ENCODE assay signal across 8 cellular contexts in the genomic region with DNA sequence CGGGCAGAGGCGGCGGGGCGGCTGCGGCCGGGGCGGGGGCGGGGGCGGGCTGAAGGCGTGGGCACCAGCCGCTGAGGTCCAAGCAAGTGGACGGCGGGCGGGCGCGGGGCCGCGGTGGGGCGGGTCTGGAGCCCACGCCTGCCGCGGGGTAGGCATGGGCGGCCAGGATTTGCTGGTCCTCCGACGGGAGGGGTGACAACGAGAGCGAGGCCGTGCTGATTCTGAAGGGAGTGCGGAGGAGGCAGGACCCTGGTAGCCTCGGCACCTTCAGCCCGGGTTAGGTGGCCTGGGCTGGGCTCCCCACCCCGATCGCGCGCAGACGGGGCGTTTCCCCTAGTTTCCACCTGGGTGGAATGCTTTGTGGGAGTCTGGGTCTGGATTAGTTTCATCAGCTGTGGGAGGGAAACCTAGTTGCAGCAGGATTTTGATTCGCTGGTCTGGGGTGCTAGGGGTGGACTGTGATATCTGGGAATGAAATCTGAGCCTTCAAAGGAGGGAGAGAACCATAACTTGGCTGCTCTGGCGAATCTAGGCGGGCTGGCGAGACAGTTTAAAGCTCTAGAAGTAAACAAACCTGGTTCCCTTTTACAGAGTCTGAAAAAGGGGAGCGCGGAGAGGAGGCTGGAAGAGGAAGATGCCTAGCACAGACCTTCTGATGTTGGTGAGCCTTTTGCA. TPM values are rescaled to one million over a fixed set of nuclear protein-coding genes. Genes with fewer than 3 reads are reported as not detected.
DNase-seq lines count a peak whose midpoint lies in the region; ATAC-seq and TF ChIP-seq lines count a peak whose summit lies in the region.

No MANE protein-coding gene starts in this region.

- H3K36me3 ChIP-seq in neural cell (ENCODE audit: insufficient read depth, low read length) (no peaks in the 10 kb centered on the region), testis (ENCODE audit: low read depth, missing control alignments) (no peaks in the 10 kb centered on the region)

- no peaks in the 10 kb centered on the region for H3F3A ChIP-seq in neural cell (ENCODE audit: insufficient read depth, low read length, poor library complexity, severe bottlenecking)

- H3K9ac ChIP-seq in neural cell (ENCODE audit: low read length), result peak overlapping the region; percentile 74

- peaks cover 44% of the 10 kb centered on the region for H3K4me1 Mint-ChIP-seq in activated naive CD4-positive, alpha-beta T cell treated with anti-CD3 and anti-CD28 coated beads for 36 hours (ENCODE audit: low read depth)

- H3K9me3 ChIP-seq in neural cell (ENCODE audit: low read length), result no peaks in the 10 kb centered on the region
- H3K9me3 ChIP-seq in testis, result no peaks in the 10 kb centered on the region

- peaks cover 26% of the 10 kb centered on the region for H3K79me2 ChIP-seq in neural cell (replicated peaks; ENCODE audit: insufficient read depth, low read length)

- H4K20me1 ChIP-seq in neural cell (ENCODE audit: insufficient read depth), result no peaks in the 10 kb centered on the region

- TF ChIP-seq CTCF in foreskin fibroblast (IDR thresholded peaks at IDR 0.05; ENCODE audit: low read depth, low read length) (no peak), neural cell (IDR thresholded peaks at IDR 0.05; ENCODE audit: poor library complexity, severe bottlenecking) (no peak), testis (IDR thresholded peaks at IDR 0.05) (no peak)

- no peak for TF ChIP-seq POLR2A in testis (IDR thresholded peaks at IDR 0.05)

- H3K4me2 ChIP-seq in neural cell (ENCODE audit: low read length), result peak overlapping the region; percentile 63

- H3K27ac ChIP-seq in neural cell (ENCODE audit: low read length) (peak overlapping the region; percentile 0), testis (peak overlapping the region; percentile 88 to 95)

- no peaks in the 10 kb centered on the region for H3K27me3 ChIP-seq in neural cell (ENCODE audit: insufficient read depth, low read depth, low read length)
- H3K27me3 ChIP-seq in testis, result no peaks in the 10 kb centered on the region

- H3K4me3 ChIP-seq in foreskin fibroblast (ENCODE audit: low read depth in 1 of 2, low read length in 2 of 2), result peak overlapping the region; percentile 64 to 89
- H3K4me3 ChIP-seq in neural cell (ENCODE audit: low read length), result peak overlapping the region; percentile 95
- peak overlapping the region; percentile 84 to 86 for H3K4me3 ChIP-seq in testis

- DNase-seq in COLO668 (lab: John Stamatoyannopoulos, UW; ENCODE audit: unreplicated experiment) (peak; percentile 29), HS-27A (ENCODE audit: low read depth) (peak; percentile 51), RPMI7951 (ENCODE audit: low read depth) (peak; percentile 91), foreskin fibroblast (peak; percentile 83 to 93), testis (peak; percentile 74)
- peak; percentile 43 for DNase-seq in activated naive CD4-positive, alpha-beta T cell treated with anti-CD3 and anti-CD28 coated beads for 36 hours

- CTCF ChIA-PET in activated naive CD4-positive, alpha-beta T cell treated with anti-CD3 and anti-CD28 coated beads for 36 hours (lab: Charles Lee), result interaction anchor here (0.6 to 2.8 kb wide), 6 partner anchors 32 to 239 kb away, joined by 3 to 40 read pairs (median 4); no protein-coding TSS in a partner anchor

- intact Hi-C loops in activated naive CD4-positive, alpha-beta T cell treated with anti-CD3 and anti-CD28 coated beads for 36 hours (cut with micrococcal nuclease), result loop anchor here (1.0 to 10.0 kb wide), 3 partner anchors 16 to 412 kb away; a partner anchor contains a TSS
- intact Hi-C loops in testis (cut with DNase I; ENCODE audit: low total_unique reads), result loop anchor here (5.0 kb wide), 1 partner anchor 61 kb away; no protein-coding TSS in a partner anchor

- no peak for TF ChIP-seq EP300 in neural cell (conservative IDR thresholded peaks at IDR 0.05; ENCODE audit: poor library complexity, severe bottlenecking)

- peak overlapping the region; percentile 69 for H2AFZ ChIP-seq in neural cell (ENCODE audit: low read depth, low read length)

- peaks cover 13% of the 10 kb centered on the region for H3K4me1 ChIP-seq in testis

- H3K27me3 Mint-ChIP-seq in activated naive CD4-positive, alpha-beta T cell treated with anti-CD3 and anti-CD28 coated beads for 36 hours (ENCODE audit: low read depth), result no peaks in the 10 kb centered on the region

- H3K9me2 ChIP-seq in neural cell (ENCODE audit: insufficient read depth, low read length), result no peaks in the 10 kb centered on the region

- no peaks in the 10 kb centered on the region for H3K9me3 Mint-ChIP-seq in activated naive CD4-positive, alpha-beta T cell treated with anti-CD3 and anti-CD28 coated beads for 36 hours

- peaks cover 12% of the 10 kb centered on the region for H3K36me3 Mint-ChIP-seq in activated naive CD4-positive, alpha-beta T cell treated with anti-CD3 and anti-CD28 coated beads for 36 hours (ENCODE audit: low read depth)

- no peak for TF ChIP-seq RAD21 in neural cell (conservative IDR thresholded peaks at IDR 0.05)

- peak overlapping the region; percentile 82 for H3K4me3 Mint-ChIP-seq in activated naive CD4-positive, alpha-beta T cell treated with anti-CD3 and anti-CD28 coated beads for 36 hours

- peak; percentile 43 for ATAC-seq in GM19463 (IDR thresholded peaks at IDR 0.05; ENCODE audit: unreplicated experiment)

- 1 to 3% methylated on average over 15 to 43 of the region's 43 CpGs for WGBS in testis, 2 donors

- H3K27ac Mint-ChIP-seq in activated naive CD4-positive, alpha-beta T cell treated with anti-CD3 and anti-CD28 coated beads for 36 hours, result peak overlapping the region; percentile 68

TF ChIP-seq in neural cell, 6 proteins besides CTCF, POLR2A, EP300 and RAD21:
- TF ChIP-seq, protein P1, sequence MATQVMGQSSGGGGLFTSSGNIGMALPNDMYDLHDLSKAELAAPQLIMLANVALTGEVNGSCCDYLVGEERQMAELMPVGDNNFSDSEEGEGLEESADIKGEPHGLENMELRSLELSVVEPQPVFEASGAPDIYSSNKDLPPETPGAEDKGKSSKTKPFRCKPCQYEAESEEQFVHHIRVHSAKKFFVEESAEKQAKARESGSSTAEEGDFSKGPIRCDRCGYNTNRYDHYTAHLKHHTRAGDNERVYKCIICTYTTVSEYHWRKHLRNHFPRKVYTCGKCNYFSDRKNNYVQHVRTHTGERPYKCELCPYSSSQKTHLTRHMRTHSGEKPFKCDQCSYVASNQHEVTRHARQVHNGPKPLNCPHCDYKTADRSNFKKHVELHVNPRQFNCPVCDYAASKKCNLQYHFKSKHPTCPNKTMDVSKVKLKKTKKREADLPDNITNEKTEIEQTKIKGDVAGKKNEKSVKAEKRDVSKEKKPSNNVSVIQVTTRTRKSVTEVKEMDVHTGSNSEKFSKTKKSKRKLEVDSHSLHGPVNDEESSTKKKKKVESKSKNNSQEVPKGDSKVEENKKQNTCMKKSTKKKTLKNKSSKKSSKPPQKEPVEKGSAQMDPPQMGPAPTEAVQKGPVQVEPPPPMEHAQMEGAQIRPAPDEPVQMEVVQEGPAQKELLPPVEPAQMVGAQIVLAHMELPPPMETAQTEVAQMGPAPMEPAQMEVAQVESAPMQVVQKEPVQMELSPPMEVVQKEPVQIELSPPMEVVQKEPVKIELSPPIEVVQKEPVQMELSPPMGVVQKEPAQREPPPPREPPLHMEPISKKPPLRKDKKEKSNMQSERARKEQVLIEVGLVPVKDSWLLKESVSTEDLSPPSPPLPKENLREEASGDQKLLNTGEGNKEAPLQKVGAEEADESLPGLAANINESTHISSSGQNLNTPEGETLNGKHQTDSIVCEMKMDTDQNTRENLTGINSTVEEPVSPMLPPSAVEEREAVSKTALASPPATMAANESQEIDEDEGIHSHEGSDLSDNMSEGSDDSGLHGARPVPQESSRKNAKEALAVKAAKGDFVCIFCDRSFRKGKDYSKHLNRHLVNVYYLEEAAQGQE (IDR thresholded peaks at IDR 0.05; ENCODE audit: borderline replicate concordance), result no peak
- peak; percentile 35 for TF ChIP-seq MXI1 (conservative IDR thresholded peaks at IDR 0.05; ENCODE audit: poor library complexity, severe bottlenecking)
- peak; percentile 17 for TF ChIP-seq POLR2AphosphoS5 (IDR thresholded peaks at IDR 0.05)
- no peak for TF ChIP-seq SMC3 (conservative IDR thresholded peaks at IDR 0.05; ENCODE audit: poor library complexity)

RNA-seq across cellular contexts. Expression of a gene that starts 0.6 kb away (rescaled TPM):
- 14.1 and 23.0 TPM in 2 replicates for total RNA-seq in RPMI7951 (2014; rRNA removed; shearing (Covaris generic))
- total RNA-seq in activated naive CD4-positive, alpha-beta T cell treated with anti-CD3 and anti-CD28 coated beads for 36 hours, result 10 to 100 TPM; 14.8 to 17.2 TPM
- polyA plus RNA-seq in neural cell, result 32.7 and 33.4 TPM in 2 replicates
- polyA minus RNA-seq in neural cell, result 45.0 and 52.1 TPM in 2 replicates
- 10 to 100 TPM; 64.2 to 70.1 TPM for total RNA-seq in testis
- 38.5 TPM for polyA plus RNA-seq in testis (ENCODE audit: insufficient read depth, low read depth, low replicate concordance)

RNA-seq across cellular contexts. Expression of a gene that starts 31.2 kb away (rescaled TPM):
- total RNA-seq in RPMI7951 (2014; rRNA removed; shearing (Covaris generic)), result not detected in 2 replicates
- total RNA-seq in activated naive CD4-positive, alpha-beta T cell treated with anti-CD3 and anti-CD28 coated beads for 36 hours, result not detected
- polyA plus RNA-seq in neural cell (not detected in 2 replicates), testis (ENCODE audit: insufficient read depth, low read depth, low replicate concordance) (34.6 TPM)
- not detected in 2 replicates for polyA minus RNA-seq in neural cell
- 10 to 100 TPM in 1 of 2 donors, 1 to 10 TPM in 1; 8.4 to 19.1 TPM for total RNA-seq in testis

Comparison
In these comparisons a context has a peak if more than half of its experiments do, and no peak if none do; other contexts are left out.
1. Peak in every context shown above with its lines: DNase-seq, ATAC-seq, H3K4me3 ChIP-seq and H3K27ac ChIP-seq.
2. DNase-seq: peak in every context shown above with its lines; median percentile 91 in RPMI7951; 88 in foreskin fibroblast; 74 in testis; 51 in HS-27A; 43 in activated naive CD4-positive, alpha-beta T cell treated with anti-CD3 and anti-CD28 coated beads for 36 hours; 29 in COLO668.